26 cellular contexts compared by ENCODE assay signal in the genomic region with DNA sequence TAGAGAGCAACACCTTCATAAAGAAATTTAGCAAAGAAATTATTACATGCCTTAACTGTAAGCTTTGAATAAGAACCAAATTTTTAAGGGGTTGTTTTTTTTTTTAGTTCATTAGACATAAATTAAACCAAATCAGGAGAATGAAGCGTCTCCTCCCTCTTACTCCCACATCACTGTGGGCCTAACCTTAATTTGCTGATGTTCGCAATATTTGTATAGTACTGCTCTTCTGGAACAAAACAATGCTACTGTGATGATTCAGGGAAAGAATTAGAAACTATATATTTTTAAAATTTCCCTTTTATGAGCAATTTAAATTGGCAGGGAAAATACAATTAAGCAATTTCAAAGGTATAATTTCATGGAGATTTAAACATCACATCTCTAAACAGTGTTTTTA.
"Had no signal": no experiment of that assay in that cellular context is flagged by ENCODE, and none has a peak within 500 bp of the region (broad histone marks: within the 10 kb centered on the region; RNA-seq: fewer than 3 reads in every experiment).

No MANE protein-coding gene starts in this region.

- H3K36me3 ChIP-seq: esophagus muscularis mucosa, gastroesophageal sphincter, heart left ventricle, left lung, lower lobe of right lung had no signal

- H3K4me3 Mint-ChIP-seq: immature natural killer cell, mesothelial cell of epicardium, naive B cell had no signal

- H3K9me3 Mint-ChIP-seq: mesothelial cell of epicardium had no signal

- ATAC-seq: foreskin keratinocyte, gastroesophageal sphincter, heart left ventricle, left colon, left lung, left ventricle myocardium superior, lower lobe of right lung, mucosa of descending colon had no signal

- H3K36me3 Mint-ChIP-seq: immature natural killer cell, mesothelial cell of epicardium, naive B cell had no signal

- DNase-seq: dermis blood vessel endothelial cell; dorsolateral prefrontal cortex; effector CD4-positive, alpha-beta T cell; effector memory CD4-positive, alpha-beta T cell; foreskin keratinocyte; heart left ventricle; hypothalamus; immature natural killer cell; islet precursor cell; kidney; kidney glomerular epithelial cell; left colon; left lung; left ventricle myocardium superior; lower lobe of right lung; mesenchymal stem cell; mucosa of descending colon; naive B cell had no signal

- H3K9me3 ChIP-seq: esophagus muscularis mucosa, gastroesophageal sphincter, heart left ventricle, left lung, lower lobe of right lung, mucosa of descending colon had no signal

- H3K4me1 Mint-ChIP-seq: immature natural killer cell, naive B cell had no signal

- H3K27ac Mint-ChIP-seq: immature natural killer cell, mesothelial cell of epicardium, naive B cell had no signal

- H3K4me1 ChIP-seq: esophagus muscularis mucosa, foreskin keratinocyte, gastroesophageal sphincter, heart left ventricle, left lung, lower lobe of right lung had no signal

- FAIRE-seq: colon, endothelial cell of umbilical vein, frontal cortex, kidney had no signal

- H3K27ac ChIP-seq: coronary artery, dorsolateral prefrontal cortex, esophagus muscularis mucosa, foreskin keratinocyte, gastroesophageal sphincter, heart left ventricle, hepatocyte, left lung, lower lobe of right lung had no signal

- H3K27me3 ChIP-seq: esophagus muscularis mucosa, gastroesophageal sphincter, hepatocyte, left lung had no signal

- H3K4me3 ChIP-seq: coronary artery, dorsolateral prefrontal cortex, esophagus muscularis mucosa, gastroesophageal sphincter, heart left ventricle, hepatocyte, left lung, lower lobe of right lung, mucosa of descending colon had no signal
